Comparison of ENCODE assay signal across 8 cellular contexts in the genomic region with DNA sequence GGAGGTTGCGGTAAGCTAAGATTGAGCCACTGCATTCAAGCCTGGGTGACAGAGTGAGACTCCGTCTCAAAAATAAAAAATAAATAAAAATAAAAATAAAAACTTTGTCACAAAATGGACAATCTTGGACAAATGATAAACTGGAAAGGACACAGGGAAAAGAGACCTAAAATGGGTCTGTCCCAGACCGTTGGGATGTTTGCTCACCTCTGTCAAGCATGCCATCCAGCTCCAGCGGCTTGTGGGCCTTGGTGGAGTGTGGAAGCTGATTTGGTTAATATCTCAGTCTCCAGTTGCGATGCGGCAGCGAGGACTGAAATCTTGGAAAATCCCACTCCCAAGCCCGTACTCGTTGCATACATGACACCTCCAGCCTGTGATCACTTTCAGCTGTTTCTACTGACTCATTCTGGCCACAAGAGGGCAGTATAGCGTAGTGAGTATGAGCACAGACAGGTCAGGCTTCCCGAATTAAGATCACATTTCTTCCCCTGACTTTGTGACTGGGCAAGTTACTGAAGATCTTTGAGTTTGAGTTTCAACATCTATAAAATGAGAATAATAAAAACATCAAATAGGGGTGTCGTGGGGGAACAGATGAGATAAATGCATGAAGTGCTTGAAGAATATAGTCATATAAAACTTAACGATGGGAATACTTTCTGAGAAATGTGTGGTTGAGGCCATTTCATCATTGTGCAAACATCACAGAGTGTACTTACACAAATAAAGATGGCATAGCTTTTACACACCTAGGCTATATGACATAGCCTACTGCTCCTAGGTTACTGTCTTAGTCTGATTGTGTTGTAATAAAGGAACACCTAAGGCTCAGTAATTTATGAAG. TPM values are rescaled to one million over a fixed set of nuclear protein-coding genes. Genes with fewer than 3 reads are reported as not detected.
DNase-seq lines count a peak whose midpoint lies in the region; ATAC-seq and TF ChIP-seq lines count a peak whose summit lies in the region.

No MANE protein-coding gene starts in this region.

- no peak for TF ChIP-seq POLR2A in HCT116 (IDR thresholded peaks at IDR 0.05; ENCODE audit: borderline replicate concordance, extremely low read depth, insufficient read depth, insufficient read length)

- H3K9ac ChIP-seq in HCT116 (ENCODE audit: low read length): no peak overlapping the region

- H4K20me1 ChIP-seq in HCT116 (ENCODE audit: insufficient read depth): no peaks in the 10 kb centered on the region

- no peaks in the 10 kb centered on the region for H3K36me3 Mint-ChIP-seq in activated naive CD8-positive, alpha-beta T cell treated with anti-CD3 and anti-CD28 coated beads, Interleukin-2, amount 10 ng/mL, durations not matched to agents 7 days and 5 days
- H3K36me3 Mint-ChIP-seq in progenitor cell of endocrine pancreas (ENCODE audit: insufficient read depth): no peaks in the 10 kb centered on the region

- no peaks in the 10 kb centered on the region for H3K9me3 ChIP-seq in HCT116 (ENCODE audit: control insufficient read depth in 1 of 2, insufficient read depth in 1 of 2, low read depth in 1 of 2, low read length in 2 of 2)

- RAD21 ChIA-PET in HCT116 (lab: Charles Lee; ENCODE audit: low non-redundant PET in 1 of 2, low total read pairs in 2 of 2, uncharacterized antibody in 2 of 2, unreplicated experiment in 2 of 2): interaction anchor here in 1 of 2 experiments (1.5 kb wide), 1 partner anchor 51 kb away, joined by 5 read pairs; no protein-coding TSS in a partner anchor

- H3K27me3 ChIP-seq in HCT116 (ENCODE audit: insufficient read depth, low read length): no peaks in the 10 kb centered on the region

- H3K36me3 ChIP-seq in HCT116 (ENCODE audit: control insufficient read depth in 1 of 2, insufficient read depth in 2 of 2, low read length in 2 of 2): no peaks in the 10 kb centered on the region

- no peaks in the 10 kb centered on the region for H3K4me1 Mint-ChIP-seq in activated naive CD8-positive, alpha-beta T cell treated with anti-CD3 and anti-CD28 coated beads, Interleukin-2, amount 10 ng/mL, durations not matched to agents 7 days and 5 days
- H3K4me1 Mint-ChIP-seq in progenitor cell of endocrine pancreas (ENCODE audit: low read depth): no peaks in the 10 kb centered on the region

- no TSS peak for BruUV-seq in HCT116 (replicated peaks; lab: Mats Ljungman, UMichigan)

- ATAC-seq in HCT116 (peak; percentile 98), HG02938 (IDR thresholded peaks at IDR 0.05; ENCODE audit: unreplicated experiment) (no peak)
- peak; percentile 77 for ATAC-seq in activated naive CD8-positive, alpha-beta T cell treated with anti-CD3 and anti-CD28 coated beads, Interleukin-2, amount 10 ng/mL, durations not matched to agents 7 days and 5 days (ENCODE audit: low read depth)

- peak overlapping the region; percentile 60 for H2AFZ ChIP-seq in HCT116 (ENCODE audit: low read depth, low read length, poor library complexity, severe bottlenecking)

- POLR2A ChIA-PET in GM10248 (lab: Yijun Ruan, JAX) (no interaction called here), HCT116 (lab: Charles Lee) (no interaction called here)
- POLR2A ChIA-PET in activated naive CD8-positive, alpha-beta T cell treated with anti-CD3 and anti-CD28 coated beads, Interleukin-2, amount 10 ng/mL, durations not matched to agents 7 days and 5 days (lab: Charles Lee): interaction anchor here (0.5 to 1.0 kb wide), 2 partner anchors 51 to 81 kb away, joined by 3 to 4 read pairs; no protein-coding TSS in a partner anchor

- peaks cover 10% of the 10 kb centered on the region for H3K27me3 Mint-ChIP-seq in activated naive CD8-positive, alpha-beta T cell treated with anti-CD3 and anti-CD28 coated beads, Interleukin-2, amount 10 ng/mL, durations not matched to agents 7 days and 5 days
- peaks cover 11% of the 10 kb centered on the region for H3K27me3 Mint-ChIP-seq in progenitor cell of endocrine pancreas

- TF ChIP-seq RAD21 in HCT116 (IDR thresholded peaks at IDR 0.05; ENCODE audit: low read depth): peak; percentile 83

- H3K4me2 ChIP-seq in HCT116 (ENCODE audit: low read length): peak overlapping the region; percentile 39; the same call in 1 of the 2 replicates

- intact Hi-C loops in HCT116 (cut with micrococcal nuclease): loop anchor here (1.0 to 5.0 kb wide), 3 partner anchors 50 to 729 kb away; no protein-coding TSS in a partner anchor
- intact Hi-C loops in head of caudate nucleus (cut with DNase I): loop anchor here (2.0 kb wide), 1 partner anchor 51 kb away; no protein-coding TSS in a partner anchor

- no peaks in the 10 kb centered on the region for H3K9me3 Mint-ChIP-seq in activated naive CD8-positive, alpha-beta T cell treated with anti-CD3 and anti-CD28 coated beads, Interleukin-2, amount 10 ng/mL, durations not matched to agents 7 days and 5 days
- no peaks in the 10 kb centered on the region for H3K9me3 Mint-ChIP-seq in progenitor cell of endocrine pancreas (ENCODE audit: low read depth)

- no peaks in the 10 kb centered on the region for H3K9me2 ChIP-seq in HCT116 (ENCODE audit: insufficient read depth)

- 0 out of 4 replicates have a peak, but pooled peaks cover 0 to 2% of the 10 kb centered on the region in 2 experiments for H3K4me1 ChIP-seq in HCT116 (ENCODE audit: control insufficient read depth in 1 of 2, insufficient read depth in 2 of 2, low read length in 2 of 2)

- H3K27ac Mint-ChIP-seq in activated naive CD8-positive, alpha-beta T cell treated with anti-CD3 and anti-CD28 coated beads, Interleukin-2, amount 10 ng/mL, durations not matched to agents 7 days and 5 days: no peak overlapping the region
- H3K27ac Mint-ChIP-seq in progenitor cell of endocrine pancreas: no peak overlapping the region

- H3K4me3 Mint-ChIP-seq in activated naive CD8-positive, alpha-beta T cell treated with anti-CD3 and anti-CD28 coated beads, Interleukin-2, amount 10 ng/mL, durations not matched to agents 7 days and 5 days: no peak overlapping the region
- no peak overlapping the region for H3K4me3 Mint-ChIP-seq in progenitor cell of endocrine pancreas (ENCODE audit: low read depth)

- H3K27ac ChIP-seq in HCT116 (ENCODE audit: low read depth, low read length): no peak overlapping the region

- CTCF ChIA-PET in GM10248 (lab: Yijun Ruan, JAX) (interaction anchor here (0.6 to 4.4 kb wide), 26 partner anchors 8 to 731 kb away, joined by 3 to 34 read pairs (median 4); no protein-coding TSS in a partner anchor), HCT116 (lab: Charles Lee) (interaction anchor here (0.8 to 2.9 kb wide), 11 partner anchors 9 to 744 kb away, joined by 3 to 35 read pairs (median 4); no protein-coding TSS in a partner anchor)

- H3K79me2 ChIP-seq in HCT116 (ENCODE audit: insufficient read depth, low read length): no peaks in the 10 kb centered on the region

- no peak overlapping the region for H3K4me3 ChIP-seq in HCT116 (replicated peaks in 1 of 2; ENCODE audit: low read depth in 1 of 2, low read length in 2 of 2)

- peak; percentile 88 for TF ChIP-seq CTCF in GM10248 (IDR thresholded peaks at IDR 0.05; ENCODE audit: control extremely low read depth, extremely low read depth, low read depth, missing control alignments)
- peak; percentile 80 to 91 (median 86) for TF ChIP-seq CTCF in HCT116 (IDR thresholded peaks at IDR 0.05 in 2 of 3, conservative IDR thresholded peaks at IDR 0.05 in 1 of 3; ENCODE audit: borderline replicate concordance in 1 of 3, insufficient read depth in 1 of 3, low read depth in 2 of 3, low read length in 2 of 3)
- TF ChIP-seq CTCF in progenitor cell of endocrine pancreas (IDR thresholded peaks at IDR 0.05; ENCODE audit: unreplicated experiment): peak; percentile 87

- DNase-seq in GM10248 (ENCODE audit: extremely low spot score): peak; percentile 79
- DNase-seq in HCT116 (ENCODE audit: low read depth, low spot score): peak; percentile 81
- DNase-seq in MV-4-11 (lab: John Stamatoyannopoulos, UW): peak; percentile 48
- DNase-seq in SKM-1 treated with dmso at 0.1 percent for 144 hours (lab: John Stamatoyannopoulos, UW; ENCODE audit: unreplicated experiment): peak; percentile 54
- peak; percentile 39 for DNase-seq in activated naive CD8-positive, alpha-beta T cell treated with anti-CD3 and anti-CD28 coated beads, Interleukin-2, amount 10 ng/mL, durations not matched to agents 7 days and 5 days
- DNase-seq in head of caudate nucleus: peak; percentile 8 to 96 (median 81)
- peak; percentile 61 for DNase-seq in progenitor cell of endocrine pancreas (ENCODE audit: low spot score, unreplicated experiment)

TF ChIP-seq in HCT116, 20 proteins besides CTCF, POLR2A, EP300 and RAD21:
- TF ChIP-seq MAX (IDR thresholded peaks at IDR 0.05): no peak
- TF ChIP-seq ZFX (IDR thresholded peaks at IDR 0.05): no peak
- no peak for TF ChIP-seq JUND (IDR thresholded peaks at IDR 0.05)
- TF ChIP-seq YY1 (IDR thresholded peaks at IDR 0.05; ENCODE audit: extremely low read depth, insufficient replicate concordance, low read depth, low read length): no peak
- no peak for TF ChIP-seq FOSL1 (IDR thresholded peaks at IDR 0.05; ENCODE audit: low read depth)

RNA-seq across cellular contexts. Expression of gene MOBP, which starts 19.6 kb away (rescaled TPM):
- total RNA-seq in HCT116 (2021; ENCODE audit: unreplicated experiment): not detected
- not detected in 2 replicates for polyA plus RNA-seq in HCT116 (2012)
- not detected for total RNA-seq in activated naive CD8-positive, alpha-beta T cell treated with anti-CD3 and anti-CD28 coated beads, Interleukin-2, amount 10 ng/mL, durations not matched to agents 7 days and 5 days
- not detected in 2 replicates for total RNA-seq in progenitor cell of endocrine pancreas

RNA-seq across cellular contexts. Expression of gene RPSA, which starts 41.3 kb away (rescaled TPM):
- 2,486 TPM for total RNA-seq in HCT116 (2021; ENCODE audit: unreplicated experiment)
- polyA plus RNA-seq in HCT116 (2012): 3,310 and 3,338 TPM in 2 replicates
- total RNA-seq in activated naive CD8-positive, alpha-beta T cell treated with anti-CD3 and anti-CD28 coated beads, Interleukin-2, amount 10 ng/mL, durations not matched to agents 7 days and 5 days: 1,000 to 10,000 TPM; 1,282 to 1,296 TPM
- total RNA-seq in progenitor cell of endocrine pancreas: 1,289 and 1,295 TPM in 2 replicates
